ENCODE assay signal across 1 cellular context in the genomic region with DNA sequence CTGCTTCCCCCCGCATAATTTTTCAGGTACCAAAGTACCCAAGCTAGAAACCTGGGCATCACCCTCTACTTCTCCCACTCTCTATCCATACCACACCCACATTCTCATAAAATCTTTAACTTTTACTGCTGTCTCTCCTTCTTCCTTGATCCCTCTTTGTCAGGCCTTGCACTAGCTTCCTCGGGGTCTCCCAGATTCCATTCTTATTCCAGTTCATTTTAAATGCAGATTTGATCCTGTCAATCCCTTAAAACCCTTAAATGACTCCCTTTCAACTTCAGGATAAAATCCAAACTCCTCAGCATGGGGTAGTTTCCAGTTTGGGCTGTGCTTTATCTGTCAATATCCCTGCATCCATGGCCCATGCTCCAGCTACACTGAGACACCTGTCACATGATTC.
TF ChIP-seq lines count a peak whose summit lies in the region.

No MANE protein-coding gene starts in this region.

TF ChIP-seq in GM23338, 12 proteins besides CTCF, POLR2A, EP300 and RAD21 (continued from another document):
- no peak for TF ChIP-seq ZNF462 (CRISPR knock-in tag; IDR thresholded peaks at IDR 0.05)
- no peak for TF ChIP-seq REST (IDR thresholded peaks at IDR 0.05; ENCODE audit: unreplicated experiment)
- no peak for TF ChIP-seq STAT1 (IDR thresholded peaks at IDR 0.05; ENCODE audit: unreplicated experiment)
TF ChIP-seq in GM23338: peak in this region for 0.
